Comparison of ENCODE assay signal across 24 cellular contexts in the genomic region with DNA sequence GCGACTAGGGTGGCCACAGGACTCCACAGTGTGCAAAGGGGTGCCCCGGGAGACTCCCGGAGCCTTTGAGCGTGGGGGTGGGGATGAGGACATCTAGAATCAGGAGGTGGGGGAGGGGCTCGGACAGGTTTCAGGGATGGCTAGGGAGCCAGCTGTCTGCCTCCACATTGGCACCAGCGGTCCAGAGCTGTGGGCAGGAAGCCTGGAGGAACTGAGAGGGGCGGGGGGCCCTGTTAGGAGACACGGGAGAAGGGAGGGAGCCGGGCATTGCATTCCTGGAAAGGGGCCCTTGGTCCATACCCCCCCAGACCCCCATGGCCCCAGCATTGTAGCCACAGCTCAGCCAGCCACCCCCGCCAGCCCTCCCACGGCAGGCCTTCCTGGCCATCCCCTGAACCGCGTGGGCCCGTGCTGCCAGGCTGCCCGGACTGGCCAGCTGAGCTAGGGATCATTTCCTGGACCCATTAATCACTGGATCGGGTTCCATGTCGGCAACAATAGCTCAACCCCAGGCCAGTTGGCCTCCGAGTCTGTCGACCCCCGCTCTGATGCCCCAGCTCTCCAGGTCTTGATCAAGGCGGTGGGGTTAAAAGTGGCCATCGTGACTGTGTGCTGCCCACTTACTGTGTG. TPM values are rescaled to one million over a fixed set of nuclear protein-coding genes. Genes with fewer than 3 reads are reported as not detected.
"Had no signal": no experiment of that assay in that cellular context is flagged by ENCODE, and none has a peak within 500 bp of the region (broad histone marks: within the 10 kb centered on the region; RNA-seq: fewer than 3 reads in every experiment).

No MANE protein-coding gene starts in this region.

- H3K27ac Mint-ChIP-seq: activated naive CD4-positive, alpha-beta T cell treated with anti-CD3 and anti-CD28 coated beads, Interleukin-2, amount 50 U/mL, for 24 hours; mesothelial cell of epicardium; nephron; stimulated activated naive B cell treated with anti-CD40 and anti-IgM and Interleukin-4, amounts not matched to agents 10 μg/mL and 1 μg/mL and 100 μg/mL, for 72 hours had no signal

- H3K4me3 ChIP-seq: adrenal gland, cardiac muscle cell, esophagus muscularis mucosa, hepatocyte, lung, sigmoid colon, thyroid gland had no signal

- H3K9me3 ChIP-seq: adrenal gland, esophagus muscularis mucosa, sigmoid colon, thyroid gland had no signal

- H3K4me1 ChIP-seq: adrenal gland had no signal

- ATAC-seq: left colon; stimulated activated naive B cell treated with anti-CD40 and anti-IgM and Interleukin-4, amounts not matched to agents 10 μg/mL and 1 μg/mL and 100 μg/mL, for 72 hours had no signal

- H2AFZ ChIP-seq: hepatocyte had no signal

- H3K9me3 Mint-ChIP-seq: activated naive CD4-positive, alpha-beta T cell treated with anti-CD3 and anti-CD28 coated beads, Interleukin-2, amount 50 U/mL, for 24 hours; mesothelial cell of epicardium; nephron had no signal

- H3K27me3 Mint-ChIP-seq: activated naive CD4-positive, alpha-beta T cell treated with anti-CD3 and anti-CD28 coated beads, Interleukin-2, amount 50 U/mL, for 24 hours; stimulated activated naive B cell treated with anti-CD40 and anti-IgM and Interleukin-4, amounts not matched to agents 10 μg/mL and 1 μg/mL and 100 μg/mL, for 72 hours had no signal

- H3K4me3 Mint-ChIP-seq: activated naive CD4-positive, alpha-beta T cell treated with anti-CD3 and anti-CD28 coated beads, Interleukin-2, amount 50 U/mL, for 24 hours; mesothelial cell of epicardium; nephron; stimulated activated naive B cell treated with anti-CD40 and anti-IgM and Interleukin-4, amounts not matched to agents 10 μg/mL and 1 μg/mL and 100 μg/mL, for 72 hours had no signal

- H3K4me2 ChIP-seq: hepatocyte had no signal

- DNase-seq: activated CD4-positive, alpha-beta T cell treated with anti-CD3 and anti-CD28 coated beads, Interleukin-2, amount 50 U/mL, for 4 hours; activated CD4-positive, CD25-positive, alpha-beta regulatory T cell treated with anti-CD3 and anti-CD28 coated beads, Interleukin-2, amount 50 U/mL, for 72 hours; activated gamma-delta T cell; dermis blood vessel endothelial cell; effector memory CD4-positive, alpha-beta T cell; left colon; stimulated activated naive B cell treated with anti-CD40 and anti-IgM and Interleukin-4, amounts not matched to agents 10 μg/mL and 1 μg/mL and 100 μg/mL, for 72 hours; SW 1271; T-helper 2 cell; thyroid gland had no signal

- H3K27ac ChIP-seq: cardiac muscle cell, esophagus muscularis mucosa, hepatocyte, sigmoid colon, VCaP had no signal

- H3K4me1 Mint-ChIP-seq: activated naive CD4-positive, alpha-beta T cell treated with anti-CD3 and anti-CD28 coated beads, Interleukin-2, amount 50 U/mL, for 24 hours; nephron; stimulated activated naive B cell treated with anti-CD40 and anti-IgM and Interleukin-4, amounts not matched to agents 10 μg/mL and 1 μg/mL and 100 μg/mL, for 72 hours had no signal

- H3K36me3 Mint-ChIP-seq: activated naive CD4-positive, alpha-beta T cell treated with anti-CD3 and anti-CD28 coated beads, Interleukin-2, amount 50 U/mL, for 24 hours; mesothelial cell of epicardium; stimulated activated naive B cell treated with anti-CD40 and anti-IgM and Interleukin-4, amounts not matched to agents 10 μg/mL and 1 μg/mL and 100 μg/mL, for 72 hours had no signal

- H3K36me3 ChIP-seq: adrenal gland, cardiac muscle cell, esophagus muscularis mucosa, sigmoid colon, thyroid gland had no signal

- H3K27me3 ChIP-seq: adrenal gland, cardiac muscle cell, hepatocyte, sigmoid colon, thyroid gland had no signal

- H3K79me2 ChIP-seq: hepatocyte had no signal

RNA-seq across cellular contexts. Expression of a gene that starts 39.9 kb away (rescaled TPM):
- total RNA-seq: activated CD8-positive, alpha-beta memory T cell treated with anti-CD3 and anti-CD28 coated beads for 36 hours; dermis blood vessel endothelial cell; endothelial cell of umbilical vein; glomerular endothelial cell; pulmonary artery endothelial cell had no signal
- polyA plus RNA-seq: cardiac muscle cell, endothelial cell of umbilical vein had no signal
